11 cellular contexts compared by ENCODE assay signal in the genomic region with DNA sequence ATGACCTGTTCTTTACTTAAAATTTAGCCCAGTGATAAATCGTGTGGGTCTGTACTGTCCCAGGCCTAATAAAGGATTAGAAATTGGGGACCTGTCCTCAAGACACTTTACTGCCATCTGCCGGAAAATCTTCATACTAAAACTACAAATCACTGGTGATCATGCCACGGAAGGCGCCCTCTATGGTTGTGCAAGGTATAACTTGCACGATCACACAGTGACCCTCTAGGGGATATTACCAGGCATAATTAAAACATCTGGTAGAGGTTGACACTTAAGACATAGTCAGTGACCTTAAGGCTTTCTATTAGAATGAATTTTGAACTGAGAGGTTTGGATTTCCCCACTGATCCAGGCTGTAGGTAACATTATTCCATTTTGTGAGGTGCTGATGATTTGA.
DNase-seq lines count a peak whose midpoint lies in the region; ATAC-seq and TF ChIP-seq lines count a peak whose summit lies in the region.
"Had no signal": no experiment of that assay in that cellular context is flagged by ENCODE, and none has a peak within 500 bp of the region (broad histone marks: within the 10 kb centered on the region; RNA-seq: fewer than 3 reads in every experiment).

No MANE protein-coding gene starts in this region.

- H3K9me3 ChIP-seq in cardiac muscle cell (ENCODE audit: low read depth) = no peaks in the 10 kb centered on the region

- intact Hi-C loops in cardiac septum (cut with DNase I) (no loop called here), posterior vena cava (cut with DNase I) (no loop called here)

- peak; percentile 18 to 38 for DNase-seq in cardiac muscle cell (ENCODE audit: low read depth in 1 of 2, low spot score in 1 of 2)
- no peak for DNase-seq in cardiac septum (ENCODE audit: low spot score)
- DNase-seq in OCI-M1 (lab: John Stamatoyannopoulos, UW) = peak; percentile 79
- DNase-seq in fibroblast of mammary gland (ENCODE audit: low read depth) = no peak
- DNase-seq in NCI-H2107 treated with DMSO at 0.1 percent for 48 hours (lab: John Stamatoyannopoulos, UW; ENCODE audit: unreplicated experiment) = no peak
- no peak for DNase-seq in posterior vena cava (ENCODE audit: low spot score)
- DNase-seq in DMS153 (lab: John Stamatoyannopoulos, UW) = no peak
- DNase-seq: activated naive CD8-positive, alpha-beta T cell treated with anti-CD3 and anti-CD28 coated beads, Interleukin-2, amount 10 ng/mL, durations not matched to agents 7 days and 5 days; CD4-positive, alpha-beta T cell; stimulated activated CD4-positive, alpha-beta T cell treated with anti-CD3 and anti-CD28 coated beads, Interleukin-12 subunit alpha, Interleukin-12 subunit beta, amount 100 ng/mL, for 4 hours had no signal

- no peak for ATAC-seq in GM19023 (IDR thresholded peaks at IDR 0.05; ENCODE audit: unreplicated experiment)

- H3K27me3 ChIP-seq in cardiac muscle cell = no peaks in the 10 kb centered on the region

- TF ChIP-seq CTCF in cardiac muscle cell (IDR thresholded peaks at IDR 0.05; ENCODE audit: low read depth, low read length) = peak; percentile 15
- peak; percentile 18 for TF ChIP-seq CTCF in fibroblast of mammary gland (conservative IDR thresholded peaks at IDR 0.05; ENCODE audit: control insufficient read depth, insufficient read depth, low read depth, low read length)

- no peaks in the 10 kb centered on the region for H3K36me3 ChIP-seq in cardiac muscle cell

- H3K4me1 ChIP-seq in cardiac muscle cell (ENCODE audit: low read depth) = no peaks in the 10 kb centered on the region

- H3K27ac ChIP-seq in cardiac muscle cell = no peak overlapping the region

- H3K4me3 ChIP-seq in cardiac muscle cell = no peak overlapping the region
- H3K4me3 ChIP-seq in fibroblast of mammary gland (ENCODE audit: control insufficient read depth, low read depth, low read length) = no peak overlapping the region

Comparison
In these comparisons a context has a peak if more than half of its experiments do, and no peak if none do; other contexts are left out.
1. DNase-seq: peak in cardiac muscle cell (2 of 2) and OCI-M1 (single experiment); none in cardiac septum (single experiment), fibroblast of mammary gland (single experiment), NCI-H2107 treated with DMSO at 0.1 percent for 48 hours (single experiment), posterior vena cava (single experiment) and DMS153 (single experiment).